ENCODE assay signal across 12 cellular contexts in genomic region chr3:182241777-182242556, GRCh38.
DNase-seq lines count a peak whose midpoint lies in the region; ATAC-seq and TF ChIP-seq lines count a peak whose summit lies in the region.
"Had no signal": no experiment of that assay in that cellular context is flagged by ENCODE, and none has a peak within 500 bp of the region (broad histone marks: within the 10 kb centered on the region; RNA-seq: fewer than 3 reads in every experiment).

No MANE protein-coding gene starts in this region.

- H3K4me1 ChIP-seq in rectal smooth muscle tissue (ENCODE audit: control insufficient read depth, insufficient read depth, low read length), result no peaks in the 10 kb centered on the region

- H3K9ac ChIP-seq in rectal smooth muscle tissue (ENCODE audit: low read length), result no peak overlapping the region

- H3K4me3 ChIP-seq in brain microvascular endothelial cell (ENCODE audit: low read depth, low read length) (peak overlapping the region; percentile 6), rectal smooth muscle tissue (ENCODE audit: low read length) (no peak overlapping the region)

- DNase-seq in H4 (ENCODE audit: low spot score) (peak; percentile 37), brain microvascular endothelial cell (no peak), iris pigment epithelial cell (ENCODE audit: low read depth) (peak; percentile 41), NCI-H1092 treated with DMSO at 0.1 percent for 48 hours (lab: John Stamatoyannopoulos, UW) (no peak), UCSD-AML1 (lab: John Stamatoyannopoulos, UW; ENCODE audit: unreplicated experiment) (no peak)
- DNase-seq: GOT3; NCI-H510A treated with DMSO at 0.1 percent for 48 hours; stimulated activated CD4-positive, alpha-beta T cell treated with anti-CD3 and anti-CD28 coated beads, Interleukin-4, amount 100 ng/mL, for 1 hour had no signal

- in situ Hi-C loops in brain microvascular endothelial cell (cut with HindIII; ENCODE audit: low pct_ligation_motif_present, low sequenced_read_pairs), result no loop called here

- no peaks in the 10 kb centered on the region for H3K27me3 ChIP-seq in brain microvascular endothelial cell (replicated peaks)
- no peaks in the 10 kb centered on the region for H3K27me3 ChIP-seq in rectal smooth muscle tissue (ENCODE audit: control insufficient read depth, insufficient read depth, low read length)

- TF ChIP-seq CTCF in brain microvascular endothelial cell (IDR thresholded peaks at IDR 0.05; ENCODE audit: low read depth, low read length, missing control alignments), result no peak

- H3K36me3 ChIP-seq in brain microvascular endothelial cell (replicated peaks) (no peaks in the 10 kb centered on the region), rectal smooth muscle tissue (ENCODE audit: control insufficient read depth, insufficient read depth, low read length) (no peaks in the 10 kb centered on the region)

- H3K27ac ChIP-seq in brain microvascular endothelial cell, result no peak overlapping the region
- peak overlapping the region; percentile 68 for H3K27ac ChIP-seq in rectal smooth muscle tissue (ENCODE audit: low read depth, low read length)
- H3K27ac ChIP-seq: VCaP had no signal

- ATAC-seq in HG02870 (IDR thresholded peaks at IDR 0.05; ENCODE audit: unreplicated experiment) (no peak), GM21786 (IDR thresholded peaks at IDR 0.05; ENCODE audit: unreplicated experiment) (no peak)

Comparison
In these comparisons a context has a peak if more than half of its experiments do, and no peak if none do; other contexts are left out.
1. DNase-seq: peak in H4 (single experiment) and iris pigment epithelial cell (single experiment); none in brain microvascular endothelial cell (single experiment), NCI-H1092 treated with DMSO at 0.1 percent for 48 hours (single experiment) and UCSD-AML1 (single experiment).